ENCODE assay signal across 8 cellular contexts in the genomic region with DNA sequence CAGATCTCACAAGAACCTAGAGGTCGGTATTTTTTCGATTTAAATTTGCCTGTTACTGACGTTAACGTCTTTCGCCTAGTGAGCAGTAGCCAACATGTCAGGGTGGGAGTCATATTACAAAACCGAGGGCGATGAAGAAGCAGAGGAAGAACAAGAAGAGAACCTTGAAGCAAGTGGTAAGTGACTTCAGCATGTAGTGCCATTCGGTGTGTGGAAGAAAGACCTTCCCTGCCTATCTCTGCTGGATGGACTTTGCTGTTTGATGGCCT. TPM values are rescaled to one million over a fixed set of nuclear protein-coding genes. Genes with fewer than 3 reads are reported as not detected.
DNase-seq lines count a peak whose midpoint lies in the region; ATAC-seq and TF ChIP-seq lines count a peak whose summit lies in the region.

No MANE protein-coding gene starts in this region.

- no peaks in the 10 kb centered on the region for H3K27me3 ChIP-seq in ACC112 (ENCODE audit: insufficient read depth, low read length)
- H3K27me3 ChIP-seq in muscle layer of colon (ENCODE audit: control insufficient read depth in 1 of 2, insufficient read depth in 2 of 2, low read length in 2 of 2) = no peaks in the 10 kb centered on the region

- peaks cover 63% of the 10 kb centered on the region for H3K79me2 ChIP-seq in ACC112 (ENCODE audit: control insufficient read depth, insufficient read depth, low read length, unreplicated experiment)

- H3K36me3 ChIP-seq in ACC112 (ENCODE audit: insufficient read depth, low read length) (no peaks in the 10 kb centered on the region), muscle layer of colon (ENCODE audit: insufficient read depth, low read length) (peaks cover 16% of the 10 kb centered on the region)

- H3K27me3 Mint-ChIP-seq in chondrocyte (ENCODE audit: low read depth) = no peaks in the 10 kb centered on the region

- H3K9ac ChIP-seq in muscle layer of colon (ENCODE audit: low read length) = peak overlapping the region; percentile 79

- H3K36me3 Mint-ChIP-seq in chondrocyte (ENCODE audit: low read depth) = peaks cover 8% of the 10 kb centered on the region

- H3K4me1 ChIP-seq in ACC112 (ENCODE audit: control insufficient read depth, insufficient read depth, low read length, unreplicated experiment) (peaks cover 16% of the 10 kb centered on the region), muscle layer of colon (ENCODE audit: insufficient read depth, low read length) (peaks cover 16% of the 10 kb centered on the region)

- H3K4me3 Mint-ChIP-seq in chondrocyte (ENCODE audit: unreplicated experiment) = peak overlapping the region; percentile 85

- no peaks in the 10 kb centered on the region for H3K9me3 ChIP-seq in muscle layer of colon (ENCODE audit: low read length)

- peaks cover 27% of the 10 kb centered on the region for H3K4me1 Mint-ChIP-seq in chondrocyte (ENCODE audit: low read depth)

- peak overlapping the region; percentile 97 for H3K27ac ChIP-seq in ACC112 (ENCODE audit: low read depth, low read length)
- peak overlapping the region; percentile 98 for H3K27ac ChIP-seq in muscle layer of colon (ENCODE audit: low read depth, low read length)

- peak overlapping the region; percentile 97 for H3K27ac Mint-ChIP-seq in chondrocyte (ENCODE audit: unreplicated experiment)

- ATAC-seq in HG02938 (IDR thresholded peaks at IDR 0.05; ENCODE audit: unreplicated experiment) = no peak

- H2AFZ ChIP-seq in ACC112 (ENCODE audit: low read length, unreplicated experiment) = peak overlapping the region; percentile 70

- TF ChIP-seq CTCF in chondrocyte (IDR thresholded peaks at IDR 0.05) = no peak

- no peaks in the 10 kb centered on the region for H3K9me3 Mint-ChIP-seq in chondrocyte (ENCODE audit: low read depth)

- H3K4me3 ChIP-seq in ACC112 (ENCODE audit: low read depth, low read length) = peak overlapping the region; percentile 94
- peak overlapping the region; percentile 96 for H3K4me3 ChIP-seq in Jurkat, Clone E6-1 (ENCODE audit: low read length)
- H3K4me3 ChIP-seq in muscle layer of colon (ENCODE audit: low read depth in 1 of 2, low read length in 2 of 2) = peak overlapping the region; percentile 58 to 75

- DNase-seq in Jurkat, Clone E6-1 (ENCODE audit: low read depth, low spot score) = no peak
- DNase-seq in chondrocyte (ENCODE audit: low spot score) (no peak), AG08395 (ENCODE audit: low spot score) (no peak), midbrain (lab: John Stamatoyannopoulos, UW) (no peak)
- no peak for DNase-seq in activated CD8-positive, alpha-beta memory T cell treated with anti-CD3 and anti-CD28 coated beads, Interleukin-2, amount 50 U/mL, for 48 hours

RNA-seq across cellular contexts. Expression of gene XRCC6, which starts 0.8 kb away (rescaled TPM):
- polyA plus RNA-seq in Jurkat, Clone E6-1 (2012; ENCODE audit: insufficient read depth, insufficient read length) = 864 TPM
- total RNA-seq in chondrocyte = 156 to 210 TPM (median 161 TPM) in 3 replicates

RNA-seq across cellular contexts. Expression of gene DESI1, which starts 1.0 kb away (rescaled TPM):
- polyA plus RNA-seq in Jurkat, Clone E6-1 (2012; ENCODE audit: insufficient read depth, insufficient read length) = 46.5 TPM
- total RNA-seq in chondrocyte = 29.5 to 33.9 TPM (median 29.8 TPM) in 3 replicates

RNA-seq across cellular contexts. Expression of gene PMM1, which starts 32.2 kb away (rescaled TPM):
- polyA plus RNA-seq in Jurkat, Clone E6-1 (2012; ENCODE audit: insufficient read depth, insufficient read length) = 34.2 TPM
- total RNA-seq in chondrocyte = 39.3 to 48.2 TPM (median 47.1 TPM) in 3 replicates
